27 cellular contexts compared by ENCODE assay signal in the genomic region with DNA sequence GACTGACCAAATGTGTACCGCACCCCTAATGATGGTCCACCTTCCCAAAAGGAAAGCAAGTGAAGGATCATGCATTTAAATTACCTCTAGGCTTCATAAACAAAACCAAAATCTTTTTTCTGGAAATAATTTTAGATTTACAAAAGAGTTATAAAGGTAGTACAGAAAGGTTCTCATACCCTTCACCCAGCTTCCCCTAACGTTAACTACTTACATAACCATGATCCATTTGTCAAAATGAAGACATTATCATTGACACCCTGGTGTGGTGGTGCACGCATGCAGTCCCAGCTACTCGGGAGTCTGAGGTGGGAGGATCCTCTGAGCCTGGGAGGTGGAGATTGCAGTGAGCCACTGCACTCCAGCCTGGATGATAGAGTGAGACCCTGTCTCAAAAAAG.
"Had no signal": no experiment of that assay in that cellular context is flagged by ENCODE, and none has a peak within 500 bp of the region (broad histone marks: within the 10 kb centered on the region; RNA-seq: fewer than 3 reads in every experiment).

No MANE protein-coding gene starts in this region.

- H3K4me2 ChIP-seq: neural progenitor cell had no signal

- DNase-seq: natural killer cell; occipital lobe; ovary; posterior cingulate gyrus; psoas muscle; right cardiac atrium; right lobe of liver; sigmoid colon; small intestine; stimulated activated CD4-positive, alpha-beta T cell treated with anti-CD3 and anti-CD28 coated beads, Interleukin-15, amount 100 ng/mL, for 24 hours; stimulated activated CD4-positive, alpha-beta T cell treated with anti-CD3 and anti-CD28 coated beads, Interleukin-2, amount 100 ng/mL, for 24 hours; stimulated activated CD4-positive, alpha-beta T cell treated with anti-CD3 and anti-CD28 coated beads, Interleukin-2, amount 100 ng/mL, for 48 hours; stimulated activated CD4-positive, alpha-beta T cell treated with anti-CD3 and anti-CD28 coated beads, Interleukin-4, amount 100 ng/mL, for 24 hours; stimulated activated naive B cell treated with anti-CD40 and anti-IgM and Interleukin-4, amounts not matched to agents 10 μg/mL and 1 μg/mL and 100 μg/mL, for 72 hours; stimulated activated naive CD4-positive, alpha-beta T cell treated with Interleukin-2 at 50 U/mL for 16 hours; stomach; tibial artery; transverse colon; upper lobe of right lung; uterus had no signal

- H3K4me3 Mint-ChIP-seq: natural killer cell; nephron; neural progenitor cell; stimulated activated effector memory CD8-positive, alpha-beta T cell treated with anti-CD3 and anti-CD28 coated beads, Interleukin-12 subunit alpha, Interleukin-12 subunit beta, amount 100 ng/mL, for 72 hours; stimulated activated naive B cell treated with anti-CD40 and anti-IgM and Interleukin-4, amounts not matched to agents 10 μg/mL and 1 μg/mL and 100 μg/mL, for 72 hours; stimulated activated naive CD8-positive, alpha-beta T cell treated with anti-CD3 and anti-CD28 coated beads, Interleukin-15, Interleukin-2, amounts not matched to agents 100 ng/mL and 50 ng/mL, for 24 hours; type B pancreatic cell had no signal

- H3K9me3 ChIP-seq: right lobe of liver, upper lobe of right lung had no signal

- H3K4me1 ChIP-seq: neural progenitor cell, parathyroid adenoma, psoas muscle, right lobe of liver, sigmoid colon, stomach, upper lobe of right lung, uterus had no signal

- H3K36me3 Mint-ChIP-seq: natural killer cell; neural progenitor cell; stimulated activated effector memory CD8-positive, alpha-beta T cell treated with anti-CD3 and anti-CD28 coated beads, Interleukin-12 subunit alpha, Interleukin-12 subunit beta, amount 100 ng/mL, for 72 hours; type B pancreatic cell had no signal

- H3K4me1 Mint-ChIP-seq: natural killer cell; nephron; neural progenitor cell; stimulated activated naive B cell treated with anti-CD40 and anti-IgM and Interleukin-4, amounts not matched to agents 10 μg/mL and 1 μg/mL and 100 μg/mL, for 72 hours had no signal

- FAIRE-seq: small intestine had no signal

- H3K36me3 ChIP-seq: neural progenitor cell, ovary, right lobe of liver, sigmoid colon, stomach, tibial artery, transverse colon, upper lobe of right lung, uterus had no signal

- H3K27me3 Mint-ChIP-seq: progenitor cell of endocrine pancreas, type B pancreatic cell had no signal

- ATAC-seq: natural killer cell; psoas muscle; right cardiac atrium; stimulated activated effector memory CD8-positive, alpha-beta T cell treated with anti-CD3 and anti-CD28 coated beads, Interleukin-12 subunit alpha, Interleukin-12 subunit beta, amount 100 ng/mL, for 72 hours had no signal

- H3K27ac ChIP-seq: neural progenitor cell, ovary, parathyroid adenoma, psoas muscle, right lobe of liver, sigmoid colon, stomach, tibial artery, transverse colon, upper lobe of right lung, uterus had no signal

- H3K4me3 ChIP-seq: neural progenitor cell, ovary, psoas muscle, right lobe of liver, sigmoid colon, stomach, tibial artery, transverse colon, upper lobe of right lung, uterus had no signal

- H3K27ac Mint-ChIP-seq: natural killer cell; nephron; neural progenitor cell; progenitor cell of endocrine pancreas; stimulated activated effector memory CD8-positive, alpha-beta T cell treated with anti-CD3 and anti-CD28 coated beads, Interleukin-12 subunit alpha, Interleukin-12 subunit beta, amount 100 ng/mL, for 72 hours; stimulated activated naive B cell treated with anti-CD40 and anti-IgM and Interleukin-4, amounts not matched to agents 10 μg/mL and 1 μg/mL and 100 μg/mL, for 72 hours; stimulated activated naive CD8-positive, alpha-beta T cell treated with anti-CD3 and anti-CD28 coated beads, Interleukin-15, Interleukin-2, amounts not matched to agents 100 ng/mL and 50 ng/mL, for 24 hours; type B pancreatic cell had no signal
